Comparison of ENCODE assay signal across 11 cellular contexts in the genomic region with DNA sequence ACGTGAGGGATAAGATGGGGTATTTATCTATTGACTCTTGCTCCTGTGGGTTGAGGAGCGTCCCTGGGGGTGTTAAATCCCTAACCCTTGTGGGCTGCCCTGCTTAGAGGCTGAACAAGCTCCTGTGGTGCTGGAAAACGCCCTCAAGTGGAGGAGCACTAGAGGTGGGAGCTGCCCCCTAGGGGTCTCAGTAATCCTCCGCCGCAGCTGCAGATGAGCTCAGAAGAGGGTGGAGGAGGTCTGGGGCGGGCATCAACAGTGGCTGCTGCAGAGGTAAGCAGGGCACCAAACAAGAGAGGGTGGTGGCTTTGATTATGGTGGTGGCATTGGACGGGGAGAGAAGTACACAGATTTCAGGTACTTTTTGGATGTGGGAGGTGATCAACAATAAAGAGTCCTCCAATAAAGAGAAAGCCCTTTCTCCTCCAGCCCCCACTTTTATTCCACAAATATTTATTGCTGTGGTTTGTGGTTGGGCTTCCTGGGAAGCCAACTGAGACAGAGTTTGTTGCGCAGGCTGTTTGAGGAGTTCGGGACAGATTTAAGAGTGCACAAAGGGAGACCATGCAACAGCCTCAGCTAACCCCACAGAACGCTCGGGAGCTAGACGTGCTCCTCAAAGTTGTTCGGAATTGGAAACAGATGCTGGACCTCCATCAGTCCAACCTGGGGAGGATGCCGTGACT.
DNase-seq lines count a peak whose midpoint lies in the region; ATAC-seq and TF ChIP-seq lines count a peak whose summit lies in the region.
"Had no signal": no experiment of that assay in that cellular context is flagged by ENCODE, and none has a peak within 500 bp of the region (broad histone marks: within the 10 kb centered on the region; RNA-seq: fewer than 3 reads in every experiment).

No MANE protein-coding gene starts in this region.

- peaks cover 2% of the 10 kb centered on the region for H3K4me1 ChIP-seq in A673 (ENCODE audit: insufficient read depth, low read length, poor library complexity, severe bottlenecking)

- in situ Hi-C loops in SK-MEL-5 (cut with HindIII; ENCODE audit: low pct_unique_long_range_greater_than_20kb, low sequenced_read_pairs): no loop called here

- CTCF ChIA-PET in A673 (lab: Charles Lee): interaction anchor here (0.6 to 1.1 kb wide), 2 partner anchors 118 to 954 kb away, joined by 3 to 8 read pairs; no protein-coding TSS in a partner anchor

- H3K9me3 ChIP-seq in A673 (ENCODE audit: low read depth, low read length, poor library complexity, severe bottlenecking): no peaks in the 10 kb centered on the region

- ATAC-seq in GM19467 (IDR thresholded peaks at IDR 0.05; ENCODE audit: unreplicated experiment) (no peak), HG02642 (IDR thresholded peaks at IDR 0.05; ENCODE audit: poor library complexity, unreplicated experiment) (no peak)

- no peaks in the 10 kb centered on the region for H3K27me3 ChIP-seq in A673 (replicated peaks; ENCODE audit: insufficient read depth, low read depth, low read length, poor library complexity)

- intact Hi-C loops in A673 (cut with micrococcal nuclease; ENCODE audit: unreplicated experiment): no loop called here

- BruUV-seq in A673 (replicated peaks; lab: Mats Ljungman, UMichigan): no TSS peak

- peak; percentile 57 for TF ChIP-seq CTCF in A673 (conservative IDR thresholded peaks at IDR 0.05; ENCODE audit: low read depth, low read length)

- DNase-seq in A673 (ENCODE audit: low spot score) (peak; percentile 62), GM03348 (ENCODE audit: low spot score) (peak; percentile 42), SK-MEL-5 (ENCODE audit: low read depth, low spot score) (peak; percentile 47), islet precursor cell (peak; percentile 77), NOMO-1 treated with dmso at 0.1 percent for 144 hours (lab: John Stamatoyannopoulos, UW; ENCODE audit: unreplicated experiment) (no peak), kidney tubule cell (ENCODE audit: low spot score) (no peak)
- DNase-seq: activated T-cell treated with anti-CD3 and anti-CD28 coated beads, Interleukin-2, amount 50 U/mL, for 24 hours; effector CD8-positive, alpha-beta T cell; NCI-H1417 treated with DMSO at 0.1 percent for 48 hours had no signal

- H3K4me3 ChIP-seq in A673 (ENCODE audit: low read depth, low read length, poor library complexity, severe bottlenecking): no peak overlapping the region

- H3K27ac ChIP-seq in A673 (ENCODE audit: low read depth, low read length, poor library complexity, severe bottlenecking): no peak overlapping the region

- H3K36me3 ChIP-seq in A673 (ENCODE audit: insufficient read depth, low read length, poor library complexity, severe bottlenecking): no peaks in the 10 kb centered on the region

- POLR2A ChIA-PET in A673 (lab: Charles Lee; ENCODE audit: low non-redundant PET): no interaction called here

Comparison
In these comparisons a context has a peak if more than half of its experiments do, and no peak if none do; other contexts are left out.
1. DNase-seq: peak in A673 (single experiment), GM03348 (single experiment), SK-MEL-5 (single experiment) and islet precursor cell (single experiment); none in NOMO-1 treated with dmso at 0.1 percent for 144 hours (single experiment) and kidney tubule cell (single experiment).